ENCODE assay signal across 23 cellular contexts in genomic region chr6:86791476-86791875, GRCh38.
DNase-seq lines count a peak whose midpoint lies in the region; ATAC-seq, FAIRE-seq and TF ChIP-seq lines count a peak whose summit lies in the region.
"Had no signal": no experiment of that assay in that cellular context is flagged by ENCODE, and none has a peak within 500 bp of the region (broad histone marks: within the 10 kb centered on the region; RNA-seq: fewer than 3 reads in every experiment).

No MANE protein-coding gene starts in this region.

- H3K9me3 ChIP-seq in A673 (ENCODE audit: low read depth, low read length, poor library complexity, severe bottlenecking) = no peaks in the 10 kb centered on the region
- H3K9me3 ChIP-seq in CD4-positive, alpha-beta memory T cell (ENCODE audit: control insufficient read depth in 1 of 2, low read length in 2 of 2) = no peaks in the 10 kb centered on the region
- H3K9me3 ChIP-seq: BE2C, Caco-2 had no signal

- H3K4me1 ChIP-seq in A673 (ENCODE audit: insufficient read depth, low read length, poor library complexity, severe bottlenecking) = no peaks in the 10 kb centered on the region
- H3K4me1 ChIP-seq in CD4-positive, alpha-beta memory T cell (ENCODE audit: insufficient read depth, low read length) = no peaks in the 10 kb centered on the region
- H3K4me1 ChIP-seq: BE2C, Caco-2 had no signal

- BruUV-seq in A673 (replicated peaks; lab: Mats Ljungman, UMichigan) = no TSS peak

- intact Hi-C loops in left ventricle myocardium superior (cut with micrococcal nuclease) = no loop called here
- intact Hi-C loops in A673 (cut with micrococcal nuclease; ENCODE audit: unreplicated experiment) = no loop called here
- intact Hi-C loops in CD4-positive, alpha-beta memory T cell (cut with micrococcal nuclease) = no loop called here

- H3K36me3 ChIP-seq in A673 (ENCODE audit: insufficient read depth, low read length, poor library complexity, severe bottlenecking) = no peaks in the 10 kb centered on the region
- H3K36me3 ChIP-seq in CD4-positive, alpha-beta memory T cell (ENCODE audit: insufficient read depth, low read length) = no peaks in the 10 kb centered on the region
- H3K36me3 ChIP-seq: BE2C had no signal

- TF ChIP-seq CTCF in WTC11 (IDR thresholded peaks at IDR 0.05) (no peak), A673 (conservative IDR thresholded peaks at IDR 0.05; ENCODE audit: low read depth, low read length) (no peak), mesothelial cell of epicardium (IDR thresholded peaks at IDR 0.05; ENCODE audit: unreplicated experiment) (no peak)

- no peaks in the 10 kb centered on the region for H3K27me3 Mint-ChIP-seq in WTC11 (ENCODE audit: low read depth)
- H3K27me3 Mint-ChIP-seq in CD4-positive, alpha-beta memory T cell = no peaks in the 10 kb centered on the region
- H3K27me3 Mint-ChIP-seq in mesothelial cell of epicardium (ENCODE audit: low read depth) = no peaks in the 10 kb centered on the region
- H3K27me3 Mint-ChIP-seq: CD4-positive, CD25-positive, alpha-beta regulatory T cell; IgD-negative memory B cell had no signal

- FAIRE-seq in G401.6 (lab: Jason Lieb, UNC) = peak; percentile 97
- FAIRE-seq in frontal cortex (lab: Jason Lieb, UNC) = peak; percentile 96
- FAIRE-seq: D721Med, GM12892, GM18507, HepG2 had no signal

- POLR2A ChIA-PET in WTC11 (lab: Charles Lee) = no interaction called here
- POLR2A ChIA-PET in A673 (lab: Charles Lee; ENCODE audit: low non-redundant PET) = no interaction called here
- POLR2A ChIA-PET in CD4-positive, alpha-beta memory T cell (lab: Charles Lee; ENCODE audit: partially characterized antibody) = no interaction called here

- DNase-seq in WTC11 (ENCODE audit: low spot score) (no peak), frontal cortex (ENCODE audit: low spot score in 2 of 2) (no peak), left ventricle myocardium superior (no peak), A673 (ENCODE audit: low spot score) (no peak), mesothelial cell of epicardium (ENCODE audit: low spot score in 2 of 2, unreplicated experiment in 2 of 2) (no peak)
- DNase-seq in CD4-positive, alpha-beta memory T cell = no peak
- DNase-seq: 8988T; ACHN; BE2C; C1 segment of cervical spinal cord; Caco-2; CD4-positive, CD25-positive, alpha-beta regulatory T cell; GDM1; GM23248; H7; HFFc6 had no signal

- H3K4me1 Mint-ChIP-seq in WTC11 (no peaks in the 10 kb centered on the region), mesothelial cell of epicardium (no peaks in the 10 kb centered on the region)
- H3K4me1 Mint-ChIP-seq in CD4-positive, alpha-beta memory T cell = no peaks in the 10 kb centered on the region
- H3K4me1 Mint-ChIP-seq: CD4-positive, CD25-positive, alpha-beta regulatory T cell; IgD-negative memory B cell had no signal

- CTCF ChIA-PET in WTC11 (lab: Charles Lee) = no interaction called here
- CTCF ChIA-PET in A673 (lab: Charles Lee) = no interaction called here
- CTCF ChIA-PET in CD4-positive, alpha-beta memory T cell (lab: Charles Lee; ENCODE audit: partially characterized antibody) = no interaction called here

- H3K27me3 ChIP-seq in A673 (replicated peaks; ENCODE audit: insufficient read depth, low read depth, low read length, poor library complexity) = no peaks in the 10 kb centered on the region
- no peaks in the 10 kb centered on the region for H3K27me3 ChIP-seq in CD4-positive, alpha-beta memory T cell (ENCODE audit: insufficient read depth, low read length)
- H3K27me3 ChIP-seq: BE2C had no signal

- H3K4me3 Mint-ChIP-seq in WTC11 (no peak overlapping the region), mesothelial cell of epicardium (no peak overlapping the region)
- H3K4me3 Mint-ChIP-seq in CD4-positive, alpha-beta memory T cell = no peak overlapping the region
- H3K4me3 Mint-ChIP-seq: CD4-positive, CD25-positive, alpha-beta regulatory T cell; HFFc6; IgD-negative memory B cell had no signal

- H3K9me3 Mint-ChIP-seq in WTC11 (no peaks in the 10 kb centered on the region), mesothelial cell of epicardium (peaks cover 14% of the 10 kb centered on the region)
- H3K9me3 Mint-ChIP-seq in CD4-positive, alpha-beta memory T cell = peaks cover 0 to 7% (median 0%) of the 10 kb centered on the region in 8 donors

- no peak overlapping the region for H3K27ac ChIP-seq in A673 (ENCODE audit: low read depth, low read length, poor library complexity, severe bottlenecking)
- no peak overlapping the region for H3K27ac ChIP-seq in CD4-positive, alpha-beta memory T cell (ENCODE audit: low read depth, low read length)
- H3K27ac ChIP-seq: GM23248 had no signal

- H3K27ac Mint-ChIP-seq in WTC11 = no peak overlapping the region
- H3K27ac Mint-ChIP-seq in CD4-positive, alpha-beta memory T cell = no peak overlapping the region
- no peak overlapping the region for H3K27ac Mint-ChIP-seq in mesothelial cell of epicardium
- H3K27ac Mint-ChIP-seq: CD4-positive, CD25-positive, alpha-beta regulatory T cell; HFFc6; IgD-negative memory B cell had no signal

- no peaks in the 10 kb centered on the region for H3K36me3 Mint-ChIP-seq in WTC11
- no peaks in the 10 kb centered on the region for H3K36me3 Mint-ChIP-seq in CD4-positive, alpha-beta memory T cell
- H3K36me3 Mint-ChIP-seq in mesothelial cell of epicardium = no peaks in the 10 kb centered on the region
- H3K36me3 Mint-ChIP-seq: CD4-positive, CD25-positive, alpha-beta regulatory T cell; IgD-negative memory B cell had no signal

- no peak for ATAC-seq in WTC11
- no peak for ATAC-seq in left ventricle myocardium superior
- ATAC-seq: HCT116, HepG2 had no signal

- H3K4me3 ChIP-seq in A673 (ENCODE audit: low read depth, low read length, poor library complexity, severe bottlenecking) = no peak overlapping the region
- no peak overlapping the region for H3K4me3 ChIP-seq in CD4-positive, alpha-beta memory T cell (ENCODE audit: low read length in 2 of 2)
- H3K4me3 ChIP-seq: GM23248 had no signal

TF ChIP-seq in WTC11, 78 proteins besides CTCF, POLR2A, EP300 and RAD21:
- TF ChIP-seq NR2C2 (CRISPR knock-in tag; IDR thresholded peaks at IDR 0.05) = no peak
- TF ChIP-seq HMGA2 (CRISPR knock-in tag; IDR thresholded peaks at IDR 0.05) = peak; percentile 95
- TF ChIP-seq E2F4 (CRISPR knock-in tag; IDR thresholded peaks at IDR 0.05; ENCODE audit: borderline replicate concordance, low read depth) = no peak
- TF ChIP-seq USF2 (CRISPR knock-in tag; IDR thresholded peaks at IDR 0.05) = no peak
